ENCODE assay signal across 18 cellular contexts in the genomic region with DNA sequence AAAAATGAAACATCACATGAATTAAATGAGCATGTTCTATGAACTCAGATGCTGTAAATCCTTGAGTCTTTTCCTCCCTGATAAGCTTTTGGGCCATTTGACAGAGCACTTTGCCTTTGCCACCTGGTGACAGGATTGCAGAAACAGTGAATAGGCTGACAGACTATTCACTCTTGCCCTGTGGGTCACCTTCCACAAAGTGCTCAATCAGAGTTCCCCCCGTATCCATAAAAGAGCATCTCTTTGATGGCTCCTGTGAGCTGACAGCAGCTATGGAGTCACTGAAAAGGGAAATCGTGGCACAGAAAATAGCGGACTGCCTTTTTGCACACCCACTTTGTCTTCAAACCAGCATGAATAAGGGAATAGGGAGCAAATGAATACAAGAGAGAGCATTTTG. TPM values are rescaled to one million over a fixed set of nuclear protein-coding genes. Genes with fewer than 3 reads are reported as not detected.
A peak's percentile ranks its signal among the peaks of the same experiment; 100 is the strongest.
DNase-seq lines count a peak whose midpoint lies in the region; ATAC-seq and TF ChIP-seq lines count a peak whose summit lies in the region.
"Had no signal": no experiment of that assay in that cellular context is flagged by ENCODE, and none has a peak within 500 bp of the region (broad histone marks: within the 10 kb centered on the region; RNA-seq: fewer than 3 reads in every experiment).

No MANE protein-coding gene starts in this region.

- H3K27ac Mint-ChIP-seq in H9 = no peak overlapping the region
- no peak overlapping the region for H3K27ac Mint-ChIP-seq in activated naive CD8-positive, alpha-beta T cell treated with anti-CD3 and anti-CD28 coated beads, Interleukin-2, amount 50 U/mL, for 24 hours
- H3K27ac Mint-ChIP-seq: HFFc6 had no signal

- H4K5ac ChIP-seq in H9 (ENCODE audit: insufficient read length, low read depth, low read length) (no peak overlapping the region), mesendoderm (ENCODE audit: low read length) (no peak overlapping the region)

- no peak overlapping the region for H4K91ac ChIP-seq in H9 (ENCODE audit: insufficient read length, low read depth, low read length)

- H4K8ac ChIP-seq in H9 (replicated peaks; ENCODE audit: insufficient read length, low read depth, low read length) (no peak overlapping the region), mesendoderm (ENCODE audit: low read depth, low read length) (no peak overlapping the region)

- H2BK20ac ChIP-seq in H9 (ENCODE audit: low read depth, low read length, poor library complexity, severe bottlenecking) = no peak overlapping the region

- no peak overlapping the region for H3K14ac ChIP-seq in H9 (ENCODE audit: insufficient read depth, low read length)

- H3K36me3 Mint-ChIP-seq in H9 (ENCODE audit: insufficient read depth in 1 of 3, low read depth in 3 of 3) = no peaks in the 10 kb centered on the region
- H3K36me3 Mint-ChIP-seq in activated naive CD8-positive, alpha-beta T cell treated with anti-CD3 and anti-CD28 coated beads, Interleukin-2, amount 50 U/mL, for 24 hours (ENCODE audit: low read depth) = no peaks in the 10 kb centered on the region

- H3K27me3 Mint-ChIP-seq in H9 (ENCODE audit: low read depth) = no peaks in the 10 kb centered on the region
- H3K27me3 Mint-ChIP-seq in activated naive CD8-positive, alpha-beta T cell treated with anti-CD3 and anti-CD28 coated beads, Interleukin-2, amount 50 U/mL, for 24 hours = peaks cover 7% of the 10 kb centered on the region

- H3K4ac ChIP-seq in H9 (ENCODE audit: low read depth, low read length) (no peak overlapping the region), mesendoderm (ENCODE audit: low read depth, low read length) (no peak overlapping the region)

- H3K36me3 ChIP-seq in mesendoderm (ENCODE audit: control insufficient read depth, insufficient read depth, low read length) = no peaks in the 10 kb centered on the region
- H3K36me3 ChIP-seq in effector memory CD4-positive, alpha-beta T cell (ENCODE audit: control insufficient read depth, insufficient read depth, low read length) = no peaks in the 10 kb centered on the region

- H3K9ac ChIP-seq in H9 (ENCODE audit: extremely low read depth, insufficient read length, low read length) (no peak overlapping the region), mesendoderm (ENCODE audit: low read length) (no peak overlapping the region)
- H3K9ac ChIP-seq: GM23248 had no signal

- H3K27ac ChIP-seq in H9 (ENCODE audit: insufficient read length, low read depth, low read length) = no peak overlapping the region
- H3K27ac ChIP-seq in cingulate gyrus (ENCODE audit: low read depth, low read length) = peak overlapping the region; percentile 51
- H3K27ac ChIP-seq in mesendoderm (ENCODE audit: low read depth, low read length) = no peak overlapping the region
- H3K27ac ChIP-seq in substantia nigra (ENCODE audit: low read depth, low read length, poor library complexity, severe bottlenecking) = peak overlapping the region; percentile 72
- H3K27ac ChIP-seq in effector memory CD4-positive, alpha-beta T cell (ENCODE audit: insufficient read depth, low read length, poor library complexity, severe bottlenecking) = no peak overlapping the region
- H3K27ac ChIP-seq: A549, GM23248, RWPE1 had no signal

- no peak for ATAC-seq in activated naive CD8-positive, alpha-beta T cell treated with anti-CD3 and anti-CD28 coated beads, Interleukin-2, amount 50 U/mL, for 24 hours
- ATAC-seq: A549 had no signal

- H3T11ph ChIP-seq in H9 (ENCODE audit: low read length) = no peak overlapping the region

- no peak overlapping the region for H3K4me3 Mint-ChIP-seq in H9
- H3K4me3 Mint-ChIP-seq in activated naive CD8-positive, alpha-beta T cell treated with anti-CD3 and anti-CD28 coated beads, Interleukin-2, amount 50 U/mL, for 24 hours = no peak overlapping the region
- H3K4me3 Mint-ChIP-seq: HFFc6 had no signal

- H2BK5ac ChIP-seq in H9 (ENCODE audit: insufficient read length, low read length) (no peak overlapping the region), mesendoderm (ENCODE audit: low read length) (no peak overlapping the region)

- H3K9me3 ChIP-seq in H9 (ENCODE audit: control insufficient read depth, low read depth, low read length) = no peaks in the 10 kb centered on the region
- H3K9me3 ChIP-seq in effector memory CD4-positive, alpha-beta T cell (ENCODE audit: control insufficient read depth, low read length) = no peaks in the 10 kb centered on the region
- H3K9me3 ChIP-seq: A549 had no signal

- no peak overlapping the region for H2BK120ac ChIP-seq in H9 (ENCODE audit: low read depth, low read length, poor library complexity, severe bottlenecking)
- H2BK120ac ChIP-seq in mesendoderm (ENCODE audit: low read depth, low read length) = no peak overlapping the region

- peaks cover 2 to 7% of the 10 kb centered on the region in 2 experiments; a peak in 2 of 4 replicates for H3K4me1 Mint-ChIP-seq in H9
- H3K4me1 Mint-ChIP-seq in activated naive CD8-positive, alpha-beta T cell treated with anti-CD3 and anti-CD28 coated beads, Interleukin-2, amount 50 U/mL, for 24 hours = peaks cover 2% of the 10 kb centered on the region

- no peak overlapping the region for H2BK15ac ChIP-seq in H9 (ENCODE audit: low read depth, low read length)
- no peak overlapping the region for H2BK15ac ChIP-seq in mesendoderm (replicated peaks; ENCODE audit: low read depth)

- no peak overlapping the region for H2AK5ac ChIP-seq in H9 (ENCODE audit: insufficient read length, low read length)
- no peak overlapping the region for H2AK5ac ChIP-seq in mesendoderm (ENCODE audit: low read length)

- H2AFZ ChIP-seq in H9 (ENCODE audit: low read length) = no peak overlapping the region
- H2AFZ ChIP-seq: GM23248 had no signal

- H3K18ac ChIP-seq in H9 (ENCODE audit: insufficient read length, low read depth, low read length) (no peak overlapping the region), mesendoderm (ENCODE audit: low read length) (no peak overlapping the region)

- DNase-seq in H9 (no peak), mesendoderm (peak; percentile 22), substantia nigra (lab: John Stamatoyannopoulos, UW) (no peak), Ammon's horn (ENCODE audit: low spot score) (no peak)
- no peak for DNase-seq in effector memory CD4-positive, alpha-beta T cell
- no peak for DNase-seq in activated naive CD8-positive, alpha-beta T cell treated with anti-CD3 and anti-CD28 coated beads, Interleukin-2, amount 50 U/mL, for 24 hours
- DNase-seq: DMS 273 treated with DMSO at 0.1 percent for 48 hours, GF-D8, GM23248, HFFc6, Karpas-422, MM.1S, NCI-H1092 treated with DMSO at 0.1 percent for 48 hours, NCI-H187, NCI-H69 had no signal

- 0 out of 3 replicates have a peak, but pooled peaks have one; percentile 17 for TF ChIP-seq CTCF in H9 (conservative IDR thresholded peaks at IDR 0.05)

- no peaks in the 10 kb centered on the region for H3K79me2 ChIP-seq in H9 (ENCODE audit: insufficient read depth, low read length)
- H3K79me2 ChIP-seq in mesendoderm (ENCODE audit: control insufficient read depth, insufficient read depth, low read length) = no peaks in the 10 kb centered on the region

- H3K23ac ChIP-seq in H9 (ENCODE audit: insufficient read length, low read depth, low read length) = no peak overlapping the region
- no peak overlapping the region for H3K23ac ChIP-seq in mesendoderm (ENCODE audit: low read length)

- no peak overlapping the region for H3K4me3 ChIP-seq in mesendoderm (ENCODE audit: low read length)
- no peak overlapping the region for H3K4me3 ChIP-seq in effector memory CD4-positive, alpha-beta T cell (ENCODE audit: insufficient read depth, low read depth, low read length, poor library complexity, severe bottlenecking)
- H3K4me3 ChIP-seq: A549, GM23248 had no signal

- H3K56ac ChIP-seq in H9 (ENCODE audit: insufficient read length, low read depth, low read length) = no peak overlapping the region
- H3K56ac ChIP-seq in mesendoderm (ENCODE audit: low read length) = no peak overlapping the region

- H3K4me2 ChIP-seq in H9 (ENCODE audit: insufficient read depth, insufficient read length, low read length) (no peak overlapping the region), mesendoderm (ENCODE audit: low read length) (no peak overlapping the region)
- H3K4me2 ChIP-seq: A549 had no signal

- H2BK12ac ChIP-seq in H9 (ENCODE audit: insufficient read length, low read depth, low read length) = no peak overlapping the region

- H3K27me3 ChIP-seq in H9 (ENCODE audit: insufficient read depth, low read length) = no peaks in the 10 kb centered on the region
- no peaks in the 10 kb centered on the region for H3K27me3 ChIP-seq in mesendoderm (ENCODE audit: insufficient read depth, low read length, poor library complexity)
- H3K27me3 ChIP-seq in effector memory CD4-positive, alpha-beta T cell (replicated peaks; ENCODE audit: control insufficient read depth, insufficient read depth, low read length, poor library complexity, severe bottlenecking) = no peaks in the 10 kb centered on the region

- H3K9me3 Mint-ChIP-seq in H9 = no peaks in the 10 kb centered on the region
- H3K9me3 Mint-ChIP-seq in activated naive CD8-positive, alpha-beta T cell treated with anti-CD3 and anti-CD28 coated beads, Interleukin-2, amount 50 U/mL, for 24 hours = no peaks in the 10 kb centered on the region
- H3K9me3 Mint-ChIP-seq: HFFc6 had no signal

- H3K4me1 ChIP-seq in H9 (ENCODE audit: insufficient read depth, low read length) (no peaks in the 10 kb centered on the region), mesendoderm (ENCODE audit: control insufficient read depth, low read depth, low read length) (no peaks in the 10 kb centered on the region)
- H3K4me1 ChIP-seq in effector memory CD4-positive, alpha-beta T cell (ENCODE audit: control insufficient read depth, insufficient read depth, low read length, poor library complexity, severe bottlenecking) = no peaks in the 10 kb centered on the region
- H3K4me1 ChIP-seq: A549 had no signal

- WGBS in H9 (ENCODE audit: extremely low coverage, insufficient read length, low lambda C conversion rate) = no CpG with 5 or more reads among the region's 3 CpGs
- WGBS in mesendoderm (ENCODE audit: extremely low coverage, insufficient coverage, low lambda C conversion rate) = no CpG with 5 or more reads among the region's 3 CpGs

- no peaks in the 10 kb centered on the region for H4K20me1 ChIP-seq in H9 (ENCODE audit: control insufficient read depth, insufficient read depth, insufficient read length)

- H3K23me2 ChIP-seq in H9 (ENCODE audit: insufficient read length, low read depth, low read length, poor library complexity, severe bottlenecking) = no peaks in the 10 kb centered on the region

- H3K79me1 ChIP-seq in H9 (ENCODE audit: insufficient read depth, low read depth, low read length, poor library complexity, severe bottlenecking) (no peaks in the 10 kb centered on the region), mesendoderm (ENCODE audit: low read length) (no peaks in the 10 kb centered on the region)

RNA-seq across cellular contexts. Expression of a gene that starts 38.0 kb away (rescaled TPM):
- 34.5 and 37.5 TPM in 2 replicates for total RNA-seq in H9 (2021)
- 25.9 TPM for polyA plus RNA-seq in mesendoderm (2013, experiment 1 of 2)
- 25.9 TPM for polyA plus RNA-seq in mesendoderm (2013, experiment 2 of 2)

RNA-seq across cellular contexts. Expression of a gene that starts 55.5 kb away (rescaled TPM):
- total RNA-seq in H9 (2021) = 3.8 and 3.9 TPM in 2 replicates
- polyA plus RNA-seq in mesendoderm (2013, experiment 1 of 2) = 2.0 TPM
- 2.5 TPM for polyA plus RNA-seq in mesendoderm (2013, experiment 2 of 2)

Comparison
In these comparisons a context has a peak if more than half of its experiments do, and no peak if none do; other contexts are left out.
1. H3K27ac ChIP-seq: peak in cingulate gyrus (single experiment) and substantia nigra (single experiment); none in H9 (single experiment), mesendoderm (single experiment) and effector memory CD4-positive, alpha-beta T cell (single experiment).